In genomic region chr22:22128440-22128839, GRCh38 we compare ENCODE assay signal across 6 cellular contexts.
"Had no signal": no experiment of that assay in that cellular context is flagged by ENCODE, and none has a peak within 500 bp of the region (broad histone marks: within the 10 kb centered on the region; RNA-seq: fewer than 3 reads in every experiment).

No MANE protein-coding gene starts in this region.

- H3K9ac ChIP-seq: GM23248 had no signal

- H2AFZ ChIP-seq: GM23248 had no signal

- H3K4me1 ChIP-seq: HAP-1 had no signal

- H3K4me3 ChIP-seq: GM23248, HAP-1 had no signal

- DNase-seq: GM23248, H7, HFFc6, KG1 had no signal

- H3K9me3 ChIP-seq: HAP-1 had no signal

- H3K27ac ChIP-seq: GM23248, HL-60 had no signal

- H3K36me3 ChIP-seq: HAP-1 had no signal
